In the genomic region with DNA sequence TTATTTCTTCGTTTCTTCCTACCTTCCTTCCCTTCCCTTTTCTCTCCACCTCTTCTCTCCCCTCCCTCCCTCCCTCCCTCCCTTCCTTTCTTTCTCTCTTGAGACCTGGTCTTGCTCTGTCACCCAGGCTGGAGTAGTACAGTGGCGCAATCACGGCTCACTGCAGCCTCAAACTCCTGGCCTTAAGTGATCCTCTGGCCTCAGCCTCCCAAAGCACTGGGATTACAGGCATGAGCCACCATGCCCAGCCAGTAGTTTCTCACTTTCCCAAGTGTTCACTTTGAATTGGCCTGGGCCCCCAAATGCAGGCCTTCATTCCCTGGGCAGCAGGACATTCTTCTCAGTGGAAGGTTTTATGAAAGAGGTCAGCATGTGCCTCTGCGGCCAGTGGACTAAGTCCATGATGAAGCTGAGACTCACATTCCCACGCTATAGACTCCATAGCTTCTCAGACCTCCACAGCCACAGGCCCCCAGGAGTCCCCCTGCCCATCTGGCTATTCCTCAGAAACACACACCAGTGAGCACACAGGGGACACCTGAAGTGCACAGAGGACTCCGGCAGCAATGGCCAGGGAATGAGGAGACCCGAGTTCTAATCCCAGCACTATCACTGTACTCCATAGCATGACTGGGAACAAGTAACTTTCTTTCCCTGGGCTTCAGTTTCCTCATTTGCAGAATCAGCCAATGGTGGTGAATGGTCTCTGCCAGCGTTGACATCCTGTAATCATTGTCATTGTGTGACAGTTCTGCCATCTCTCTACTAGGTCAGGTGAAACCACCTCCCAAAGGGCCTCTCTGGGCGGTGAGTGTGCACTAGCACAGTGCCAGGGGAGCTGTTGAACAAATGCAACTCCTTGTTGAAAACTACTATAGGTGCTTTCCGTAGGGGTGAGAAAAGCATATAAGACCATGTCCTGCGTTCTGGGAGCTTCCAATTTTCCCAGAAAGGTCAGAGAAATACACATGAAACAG, we compare ENCODE assay signal across 17 cellular contexts.
A peak's percentile ranks its signal among the peaks of the same experiment; 100 is the strongest.
DNase-seq lines count a peak whose midpoint lies in the region; ATAC-seq, FAIRE-seq and TF ChIP-seq lines count a peak whose summit lies in the region.
"Had no signal": no experiment of that assay in that cellular context is flagged by ENCODE, and none has a peak within 500 bp of the region (broad histone marks: within the 10 kb centered on the region; RNA-seq: fewer than 3 reads in every experiment).

No MANE protein-coding gene starts in this region.

- H3K4me3 ChIP-seq in heart left ventricle (no peak overlapping the region), esophagus muscularis mucosa (no peak overlapping the region), parathyroid adenoma (ENCODE audit: low read depth, low read length) (no peak overlapping the region), GM23248 (no peak overlapping the region)
- H3K4me3 ChIP-seq: A549, GM23338 had no signal

- H3K4me2 ChIP-seq in parathyroid adenoma (ENCODE audit: low read length), result no peak overlapping the region
- H3K4me2 ChIP-seq in GM23248 (ENCODE audit: unreplicated experiment), result no peak overlapping the region
- H3K4me2 ChIP-seq: A549, GM23338 had no signal

- TF ChIP-seq CTCF in heart left ventricle (IDR thresholded peaks at IDR 0.05), result no peak
- no peak for TF ChIP-seq CTCF in esophagus muscularis mucosa (IDR thresholded peaks at IDR 0.05)
- TF ChIP-seq CTCF in parathyroid adenoma (IDR thresholded peaks at IDR 0.05), result no peak

- no peaks in the 10 kb centered on the region for H3K9me2 ChIP-seq in GM23248 (ENCODE audit: insufficient read depth)

- H3K4me1 ChIP-seq in heart left ventricle, result peaks cover 0 to 26% (median 8%) of the 10 kb centered on the region in 12 donors
- peaks cover 15 to 48% (median 37%) of the 10 kb centered on the region in 4 donors for H3K4me1 ChIP-seq in esophagus muscularis mucosa
- no peaks in the 10 kb centered on the region for H3K4me1 ChIP-seq in parathyroid adenoma
- H3K4me1 ChIP-seq in GM23248 (ENCODE audit: insufficient read depth), result peaks cover 12% of the 10 kb centered on the region

- H3K9ac ChIP-seq in parathyroid adenoma, result no peak overlapping the region
- H3K9ac ChIP-seq in GM23248, result no peak overlapping the region

- H2AFZ ChIP-seq in parathyroid adenoma, result no peak overlapping the region
- no peak overlapping the region for H2AFZ ChIP-seq in GM23248
- H2AFZ ChIP-seq: GM23338 had no signal

- H4K20me1 ChIP-seq in GM23248 (ENCODE audit: insufficient read depth), result no peaks in the 10 kb centered on the region

- TF ChIP-seq POLR2A in heart left ventricle (IDR thresholded peaks at IDR 0.05) (no peak), esophagus muscularis mucosa (IDR thresholded peaks at IDR 0.05; ENCODE audit: low read depth) (no peak)

- H3K27me3 ChIP-seq in heart left ventricle (no peaks in the 10 kb centered on the region), esophagus muscularis mucosa (no peaks in the 10 kb centered on the region), parathyroid adenoma (ENCODE audit: control insufficient read depth, insufficient read depth, low read length) (no peaks in the 10 kb centered on the region), GM23248 (replicated peaks; ENCODE audit: insufficient read depth) (no peaks in the 10 kb centered on the region)

- ATAC-seq in heart left ventricle, result no peak
- no peak for ATAC-seq in GM21619 (IDR thresholded peaks at IDR 0.05; ENCODE audit: unreplicated experiment)
- ATAC-seq: A549, GM23338 had no signal

- TF ChIP-seq EP300 in esophagus muscularis mucosa (IDR thresholded peaks at IDR 0.05), result no peak

- peak; percentile 42 for FAIRE-seq in urothelium cell line (lab: Jason Lieb, UNC)
- FAIRE-seq: A549, GM19239 had no signal

- H3K36me3 ChIP-seq in heart left ventricle, result no peaks in the 10 kb centered on the region
- no peaks in the 10 kb centered on the region for H3K36me3 ChIP-seq in esophagus muscularis mucosa
- H3K36me3 ChIP-seq in parathyroid adenoma (ENCODE audit: control insufficient read depth, insufficient read depth, low read length), result no peaks in the 10 kb centered on the region
- H3K36me3 ChIP-seq in GM23248 (ENCODE audit: low read depth), result no peaks in the 10 kb centered on the region

- intact Hi-C loops in heart left ventricle (cut with DNase I), result loop anchor here in 2 of 10 donors (10.0 kb wide), 3 partner anchors 64 to 326 kb away; a partner anchor contains a TSS
- intact Hi-C loops in cardiac septum (cut with DNase I), result no loop called here
- intact Hi-C loops in esophagus muscularis mucosa (cut with DNase I), result no loop called here

- peaks cover 13% of the 10 kb centered on the region for H3F3A ChIP-seq in GM23248 (ENCODE audit: insufficient read depth)

- DNase-seq in heart left ventricle, result no peak
- no peak for DNase-seq in cardiac septum (ENCODE audit: low spot score)
- DNase-seq in esophagus muscularis mucosa (ENCODE audit: extremely low spot score), result no peak
- no peak for DNase-seq in urothelium cell line (ENCODE audit: low spot score)
- DNase-seq in GM23248, result no peak
- no peak for DNase-seq in NOMO-1 treated with DMSO at 0.1 percent for 48 hours (lab: John Stamatoyannopoulos, UW; ENCODE audit: unreplicated experiment)
- DNase-seq: KBM-7, NCI-H1048, NCI-H1694 treated with DMSO at 0.1 percent for 48 hours, NCI-H446 treated with DMSO at 0.1 percent for 48 hours had no signal

- H3K9me3 ChIP-seq in heart left ventricle, result no peaks in the 10 kb centered on the region
- H3K9me3 ChIP-seq in esophagus muscularis mucosa, result no peaks in the 10 kb centered on the region
- no peaks in the 10 kb centered on the region for H3K9me3 ChIP-seq in parathyroid adenoma (ENCODE audit: control insufficient read depth, low read length)
- H3K9me3 ChIP-seq in GM23248 (ENCODE audit: low read depth), result no peaks in the 10 kb centered on the region
- H3K9me3 ChIP-seq: A549 had no signal

- in situ Hi-C loops in GM23248 (cut with MboI), result no loop called here

- H3K79me2 ChIP-seq in parathyroid adenoma, result no peaks in the 10 kb centered on the region
- H3K79me2 ChIP-seq in GM23248 (ENCODE audit: insufficient read depth), result no peaks in the 10 kb centered on the region

- peak overlapping the region in 7 of 12 donors; percentile 16 to 60 (median 35) for H3K27ac ChIP-seq in heart left ventricle
- peak overlapping the region; percentile 25 to 51 (median 48) for H3K27ac ChIP-seq in esophagus muscularis mucosa (replicated peaks in 1 of 4)
- peak overlapping the region; percentile 32 for H3K27ac ChIP-seq in parathyroid adenoma
- H3K27ac ChIP-seq in GM23248, result no peak overlapping the region
- H3K27ac ChIP-seq: A549, C4-2B, HL-60 had no signal

- WGBS in heart left ventricle, 4 donors, result 86 to 93% (median 90%) methylated on average over 11 of the region's 11 CpGs
- WGBS in esophagus muscularis mucosa, result 91% methylated on average over 10 of the region's 11 CpGs
- WGBS in GM23248 (ENCODE audit: low coverage in 1 of 2, low lambda C conversion rate in 2 of 2, missing lambda C conversion rate in 2 of 2), 2 experiments, result 97 to 99% methylated on average over 10 to 11 of the region's 11 CpGs
